Comparison of ENCODE assay signal across 2 cellular contexts in the genomic region with DNA sequence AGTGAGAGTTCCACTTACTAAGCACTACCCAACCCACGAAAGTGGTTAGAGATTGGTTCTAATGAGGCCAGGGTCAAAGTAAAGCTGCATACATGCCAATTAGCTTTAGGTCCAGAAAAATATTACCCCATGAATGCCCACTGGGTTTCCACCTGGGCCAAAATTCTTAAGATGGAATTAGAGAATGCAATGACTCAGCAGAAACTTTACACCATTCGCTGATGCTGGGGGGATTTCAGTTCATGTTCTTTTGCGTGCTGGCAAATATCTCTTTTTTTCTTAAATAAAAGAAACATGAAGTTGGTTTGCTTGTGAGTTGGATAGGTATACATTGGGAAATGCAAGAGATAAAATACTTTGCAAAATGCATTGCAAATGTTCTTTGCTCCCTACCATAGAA.
TF ChIP-seq lines count a peak whose summit lies in the region.

No MANE protein-coding gene starts in this region.

TF ChIP-seq in GM23338, 12 proteins besides CTCF, POLR2A, EP300 and RAD21 (continues in another document):
- TF ChIP-seq CREB1 (CRISPR knock-in tag; IDR thresholded peaks at IDR 0.05; ENCODE audit: low read depth): no peak
- TF ChIP-seq ZNF331 (CRISPR knock-in tag; IDR thresholded peaks at IDR 0.05; ENCODE audit: low read depth): no peak
- no peak for TF ChIP-seq NANOG (IDR thresholded peaks at IDR 0.05; ENCODE audit: borderline replicate concordance)
- TF ChIP-seq EZH2 (IDR thresholded peaks at IDR 0.05; ENCODE audit: low read depth, unreplicated experiment): no peak
- TF ChIP-seq STAT1 (IDR thresholded peaks at IDR 0.05; ENCODE audit: unreplicated experiment): no peak
- no peak for TF ChIP-seq REST (IDR thresholded peaks at IDR 0.05; ENCODE audit: unreplicated experiment)
- no peak for TF ChIP-seq EZH2phosphoT487 (IDR thresholded peaks at IDR 0.05; ENCODE audit: unreplicated experiment)
- TF ChIP-seq, protein P1, sequence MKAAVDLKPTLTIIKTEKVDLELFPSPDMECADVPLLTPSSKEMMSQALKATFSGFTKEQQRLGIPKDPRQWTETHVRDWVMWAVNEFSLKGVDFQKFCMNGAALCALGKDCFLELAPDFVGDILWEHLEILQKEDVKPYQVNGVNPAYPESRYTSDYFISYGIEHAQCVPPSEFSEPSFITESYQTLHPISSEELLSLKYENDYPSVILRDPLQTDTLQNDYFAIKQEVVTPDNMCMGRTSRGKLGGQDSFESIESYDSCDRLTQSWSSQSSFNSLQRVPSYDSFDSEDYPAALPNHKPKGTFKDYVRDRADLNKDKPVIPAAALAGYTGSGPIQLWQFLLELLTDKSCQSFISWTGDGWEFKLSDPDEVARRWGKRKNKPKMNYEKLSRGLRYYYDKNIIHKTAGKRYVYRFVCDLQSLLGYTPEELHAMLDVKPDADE (IDR thresholded peaks at IDR 0.05): no peak
- TF ChIP-seq, protein P2, sequence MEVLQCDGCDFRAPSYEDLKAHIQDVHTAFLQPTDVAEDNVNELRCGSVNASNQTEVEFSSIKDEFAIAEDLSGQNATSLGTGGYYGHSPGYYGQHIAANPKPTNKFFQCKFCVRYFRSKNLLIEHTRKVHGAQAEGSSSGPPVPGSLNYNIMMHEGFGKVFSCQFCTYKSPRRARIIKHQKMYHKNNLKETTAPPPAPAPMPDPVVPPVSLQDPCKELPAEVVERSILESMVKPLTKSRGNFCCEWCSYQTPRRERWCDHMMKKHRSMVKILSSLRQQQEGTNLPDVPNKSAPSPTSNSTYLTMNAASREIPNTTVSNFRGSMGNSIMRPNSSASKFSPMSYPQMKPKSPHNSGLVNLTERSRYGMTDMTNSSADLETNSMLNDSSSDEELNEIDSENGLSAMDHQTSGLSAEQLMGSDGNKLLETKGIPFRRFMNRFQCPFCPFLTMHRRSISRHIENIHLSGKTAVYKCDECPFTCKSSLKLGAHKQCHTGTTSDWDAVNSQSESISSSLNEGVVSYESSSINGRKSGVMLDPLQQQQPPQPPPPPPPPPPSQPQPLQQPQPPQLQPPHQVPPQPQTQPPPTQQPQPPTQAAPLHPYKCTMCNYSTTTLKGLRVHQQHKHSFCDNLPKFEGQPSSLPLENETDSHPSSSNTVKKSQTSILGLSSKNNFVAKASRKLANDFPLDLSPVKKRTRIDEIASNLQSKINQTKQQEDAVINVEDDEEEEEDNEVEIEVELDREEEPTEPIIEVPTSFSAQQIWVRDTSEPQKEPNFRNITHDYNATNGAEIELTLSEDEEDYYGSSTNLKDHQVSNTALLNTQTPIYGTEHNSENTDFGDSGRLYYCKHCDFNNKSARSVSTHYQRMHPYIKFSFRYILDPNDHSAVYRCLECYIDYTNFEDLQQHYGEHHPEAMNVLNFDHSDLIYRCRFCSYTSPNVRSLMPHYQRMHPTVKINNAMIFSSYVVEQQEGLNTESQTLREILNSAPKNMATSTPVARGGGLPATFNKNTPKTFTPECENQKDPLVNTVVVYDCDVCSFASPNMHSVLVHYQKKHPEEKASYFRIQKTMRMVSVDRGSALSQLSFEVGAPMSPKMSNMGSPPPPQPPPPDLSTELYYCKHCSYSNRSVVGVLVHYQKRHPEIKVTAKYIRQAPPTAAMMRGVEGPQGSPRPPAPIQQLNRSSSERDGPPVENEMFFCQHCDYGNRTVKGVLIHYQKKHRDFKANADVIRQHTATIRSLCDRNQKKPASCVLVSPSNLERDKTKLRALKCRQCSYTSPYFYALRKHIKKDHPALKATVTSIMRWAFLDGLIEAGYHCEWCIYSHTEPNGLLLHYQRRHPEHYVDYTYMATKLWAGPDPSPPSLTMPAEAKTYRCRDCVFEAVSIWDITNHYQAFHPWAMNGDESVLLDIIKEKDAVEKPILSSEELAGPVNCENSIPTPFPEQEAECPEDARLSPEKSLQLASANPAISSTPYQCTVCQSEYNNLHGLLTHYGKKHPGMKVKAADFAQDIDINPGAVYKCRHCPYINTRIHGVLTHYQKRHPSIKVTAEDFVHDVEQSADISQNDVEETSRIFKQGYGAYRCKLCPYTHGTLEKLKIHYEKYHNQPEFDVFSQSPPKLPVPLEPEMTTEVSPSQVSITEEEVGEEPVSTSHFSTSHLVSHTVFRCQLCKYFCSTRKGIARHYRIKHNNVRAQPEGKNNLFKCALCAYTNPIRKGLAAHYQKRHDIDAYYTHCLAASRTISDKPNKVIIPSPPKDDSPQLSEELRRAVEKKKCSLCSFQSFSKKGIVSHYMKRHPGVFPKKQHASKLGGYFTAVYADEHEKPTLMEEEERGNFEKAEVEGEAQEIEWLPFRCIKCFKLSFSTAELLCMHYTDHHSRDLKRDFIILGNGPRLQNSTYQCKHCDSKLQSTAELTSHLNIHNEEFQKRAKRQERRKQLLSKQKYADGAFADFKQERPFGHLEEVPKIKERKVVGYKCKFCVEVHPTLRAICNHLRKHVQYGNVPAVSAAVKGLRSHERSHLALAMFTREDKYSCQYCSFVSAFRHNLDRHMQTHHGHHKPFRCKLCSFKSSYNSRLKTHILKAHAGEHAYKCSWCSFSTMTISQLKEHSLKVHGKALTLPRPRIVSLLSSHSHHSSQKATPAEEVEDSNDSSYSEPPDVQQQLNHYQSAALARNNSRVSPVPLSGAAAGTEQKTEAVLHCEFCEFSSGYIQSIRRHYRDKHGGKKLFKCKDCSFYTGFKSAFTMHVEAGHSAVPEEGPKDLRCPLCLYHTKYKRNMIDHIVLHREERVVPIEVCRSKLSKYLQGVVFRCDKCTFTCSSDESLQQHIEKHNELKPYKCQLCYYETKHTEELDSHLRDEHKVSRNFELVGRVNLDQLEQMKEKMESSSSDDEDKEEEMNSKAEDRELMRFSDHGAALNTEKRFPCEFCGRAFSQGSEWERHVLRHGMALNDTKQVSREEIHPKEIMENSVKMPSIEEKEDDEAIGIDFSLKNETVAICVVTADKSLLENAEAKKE (CRISPR knock-in tag; IDR thresholded peaks at IDR 0.05): no peak
- no peak for TF ChIP-seq POLR2AphosphoS5 (IDR thresholded peaks at IDR 0.05; ENCODE audit: low read depth)

TF ChIP-seq in H1, 55 proteins besides CTCF, POLR2A, EP300 and RAD21:
- no peak for TF ChIP-seq POLR2AphosphoS5 (IDR thresholded peaks at IDR 0.05; ENCODE audit: low read depth, low read length)
- TF ChIP-seq SIN3A (conservative IDR thresholded peaks at IDR 0.05 in 1 of 2, IDR thresholded peaks at IDR 0.05 in 1 of 2; ENCODE audit: low read depth in 1 of 2, low read length in 2 of 2): no peak
- TF ChIP-seq KDM4A (IDR thresholded peaks at IDR 0.05; ENCODE audit: low read depth, low read length, severe bottlenecking): no peak
- TF ChIP-seq CREB1 (IDR thresholded peaks at IDR 0.05): no peak
- no peak for TF ChIP-seq TAF1 (IDR thresholded peaks at IDR 0.05; ENCODE audit: low read depth, low read length)
- TF ChIP-seq SIRT6 (IDR thresholded peaks at IDR 0.05; ENCODE audit: low read length): no peak
- TF ChIP-seq MAFK (IDR thresholded peaks at IDR 0.05; ENCODE audit: low read depth, low read length): peak; percentile 79
- TF ChIP-seq CBX5 (IDR thresholded peaks at IDR 0.05; ENCODE audit: low read depth, low read length): no peak
- peak; percentile 81 for TF ChIP-seq BACH1 (IDR thresholded peaks at IDR 0.05; ENCODE audit: low read length)
